21 cellular contexts compared by ENCODE assay signal in the genomic region with DNA sequence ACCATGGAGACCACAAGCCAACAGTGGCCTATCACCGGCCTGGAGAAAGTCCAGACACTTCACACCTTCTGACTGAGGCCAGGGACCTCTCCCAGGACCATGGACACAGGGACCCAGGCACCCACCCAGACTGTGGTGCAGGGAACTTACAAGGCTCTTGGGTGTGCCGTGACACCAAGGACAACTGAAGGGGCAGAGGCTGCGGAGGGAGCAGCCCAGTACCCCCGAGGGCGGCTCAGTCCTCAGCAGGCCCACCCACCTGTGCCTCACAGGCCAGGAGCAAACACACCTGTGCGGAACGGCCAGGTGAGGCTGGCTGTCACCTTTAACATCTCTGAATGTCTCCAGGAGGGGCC.
A peak's percentile ranks its signal among the peaks of the same experiment; 100 is the strongest.
DNase-seq lines count a peak whose midpoint lies in the region; ATAC-seq and TF ChIP-seq lines count a peak whose summit lies in the region.
"Had no signal": no experiment of that assay in that cellular context is flagged by ENCODE, and none has a peak within 500 bp of the region (broad histone marks: within the 10 kb centered on the region; RNA-seq: fewer than 3 reads in every experiment).

No MANE protein-coding gene starts in this region.

- no peak for DNase-seq in activated naive CD8-positive, alpha-beta T cell treated with anti-CD3 and anti-CD28 coated beads, Interleukin-2, amount 10 ng/mL, durations not matched to agents 7 days and 5 days
- no peak for DNase-seq in activated naive CD8-positive, alpha-beta T cell treated with anti-CD3 and anti-CD28 coated beads, Interleukin-2, amount 50 U/mL, for 24 hours
- DNase-seq in IMR-90 = no peak
- no peak for DNase-seq in immature natural killer cell
- DNase-seq in KBM-7 = no peak
- DNase-seq in activated T-helper 1 cell treated with anti-CD3 and anti-CD28 coated beads, Interleukin-12 subunit alpha, Interleukin-12 subunit beta, Interleukin-2, Interleukin-4 antibody, amounts not matched to agents 30 ng/mL and 10 ng/mL and 1 ng/mL, durations not matched to agents 14 hours and 24 hours and 36 hours (ENCODE audit: low spot score) = no peak
- DNase-seq in GM23338 (ENCODE audit: low spot score) = no peak
- DNase-seq: CD4-positive, alpha-beta memory T cell; COR-L47; DMS53; MV-4-11; NCI-H1105; NCI-H1436 treated with DMSO at 0.1 percent for 48 hours; NCI-H187 treated with DMSO at 0.1 percent for 48 hours; NCI-H2107; NCI-H524; NCI-H774; SIG-M5 had no signal

- peaks cover 5% of the 10 kb centered on the region for H3K4me1 Mint-ChIP-seq in activated naive CD8-positive, alpha-beta T cell treated with anti-CD3 and anti-CD28 coated beads, Interleukin-2, amount 10 ng/mL, durations not matched to agents 7 days and 5 days
- H3K4me1 Mint-ChIP-seq in activated naive CD8-positive, alpha-beta T cell treated with anti-CD3 and anti-CD28 coated beads, Interleukin-2, amount 50 U/mL, for 24 hours = peaks cover 21% of the 10 kb centered on the region
- peaks cover 37 to 41% of the 10 kb centered on the region in 2 donors for H3K4me1 Mint-ChIP-seq in immature natural killer cell
- H3K4me1 Mint-ChIP-seq in stimulated activated memory B cell treated with anti-CD40 and anti-IgM and Interleukin-4, amounts not matched to agents 10 μg/mL and 1 μg/mL and 100 μg/mL, for 72 hours = peaks cover 41% of the 10 kb centered on the region
- no peaks in the 10 kb centered on the region for H3K4me1 Mint-ChIP-seq in activated T-helper 1 cell treated with anti-CD3 and anti-CD28 coated beads, Interleukin-12 subunit alpha, Interleukin-12 subunit beta, Interleukin-2, Interleukin-4 antibody, amounts not matched to agents 30 ng/mL and 10 ng/mL and 1 ng/mL, durations not matched to agents 14 hours and 24 hours and 36 hours (ENCODE audit: low read depth)
- H3K4me1 Mint-ChIP-seq in GM23338 = peaks cover 10% of the 10 kb centered on the region

- H3K4me2 ChIP-seq in IMR-90 (ENCODE audit: low read depth, low read length) = no peak overlapping the region
- H3K4me2 ChIP-seq in GM23338 = no peak overlapping the region

- H3K4me3 ChIP-seq in IMR-90 (ENCODE audit: insufficient read depth, low read depth, low read length) (no peak overlapping the region), GM23338 (no peak overlapping the region)
- H3K4me3 ChIP-seq: SK-N-MC had no signal

- H3K18ac ChIP-seq in IMR-90 (ENCODE audit: low read depth, low read length) = no peak overlapping the region

- POLR2A ChIA-PET in activated naive CD8-positive, alpha-beta T cell treated with anti-CD3 and anti-CD28 coated beads, Interleukin-2, amount 10 ng/mL, durations not matched to agents 7 days and 5 days (lab: Charles Lee) = no interaction called here
- POLR2A ChIA-PET in IMR-90 (lab: Charles Lee; ENCODE audit: unreplicated experiment) = no interaction called here

- H4K91ac ChIP-seq in IMR-90 (ENCODE audit: insufficient read depth, low read depth, low read length) = no peak overlapping the region

- intact Hi-C loops in IMR-90 (cut with micrococcal nuclease) = no loop called here
- intact Hi-C loops in activated T-helper 1 cell treated with anti-CD3 and anti-CD28 coated beads, Interleukin-12 subunit alpha, Interleukin-12 subunit beta, Interleukin-2, Interleukin-4 antibody, amounts not matched to agents 30 ng/mL and 10 ng/mL and 1 ng/mL, durations not matched to agents 14 hours and 24 hours and 36 hours (cut with micrococcal nuclease) = no loop called here

- H2AK9ac ChIP-seq in IMR-90 (replicated peaks; ENCODE audit: low read depth, low read length, poor library complexity) = peak overlapping the region; percentile 24

- no peak overlapping the region for H2AK5ac ChIP-seq in IMR-90 (ENCODE audit: low read depth, low read length)

- no peak for TF ChIP-seq CTCF in IMR-90 (conservative IDR thresholded peaks at IDR 0.05; ENCODE audit: low read depth, low read length)
- no peak for TF ChIP-seq CTCF in GM23338 (conservative IDR thresholded peaks at IDR 0.05; ENCODE audit: low read depth in 2 of 2)

- BruUV-seq in IMR-90 (replicated peaks; lab: Mats Ljungman, UMichigan) = no TSS peak

- H4K20me1 ChIP-seq in IMR-90 (ENCODE audit: insufficient read depth, low read length) (peaks cover 4% of the 10 kb centered on the region), GM23338 (replicated peaks; ENCODE audit: insufficient read depth) (no peaks in the 10 kb centered on the region)

- H3K4me3 Mint-ChIP-seq in activated naive CD8-positive, alpha-beta T cell treated with anti-CD3 and anti-CD28 coated beads, Interleukin-2, amount 10 ng/mL, durations not matched to agents 7 days and 5 days = no peak overlapping the region
- no peak overlapping the region for H3K4me3 Mint-ChIP-seq in activated naive CD8-positive, alpha-beta T cell treated with anti-CD3 and anti-CD28 coated beads, Interleukin-2, amount 50 U/mL, for 24 hours
- H3K4me3 Mint-ChIP-seq in immature natural killer cell (peak overlapping the region in 3 of 5 donors; percentile 18 to 76 (median 55)), GM23338 (no peak overlapping the region)
- H3K4me3 Mint-ChIP-seq in stimulated activated memory B cell treated with anti-CD40 and anti-IgM and Interleukin-4, amounts not matched to agents 10 μg/mL and 1 μg/mL and 100 μg/mL, for 72 hours = no peak overlapping the region
- H3K4me3 Mint-ChIP-seq in activated T-helper 1 cell treated with anti-CD3 and anti-CD28 coated beads, Interleukin-12 subunit alpha, Interleukin-12 subunit beta, Interleukin-2, Interleukin-4 antibody, amounts not matched to agents 30 ng/mL and 10 ng/mL and 1 ng/mL, durations not matched to agents 14 hours and 24 hours and 36 hours = no peak overlapping the region
- H3K4me3 Mint-ChIP-seq: CD4-positive, alpha-beta memory T cell had no signal

- no peak overlapping the region for H3K4ac ChIP-seq in IMR-90 (ENCODE audit: low read depth, low read length)

- no peak overlapping the region for H4K8ac ChIP-seq in IMR-90 (ENCODE audit: low read depth in 2 of 2, low read length in 2 of 2)

- H3K23ac ChIP-seq in IMR-90 (ENCODE audit: low read depth, low read length) = no peak overlapping the region

- no peaks in the 10 kb centered on the region for H3K9me3 ChIP-seq in IMR-90 (ENCODE audit: control insufficient read depth, insufficient read depth, low read length)

- H3K14ac ChIP-seq in IMR-90 (replicated peaks; ENCODE audit: low read depth, low read length) = no peak overlapping the region

- H3K9me1 ChIP-seq in IMR-90 (ENCODE audit: insufficient read depth, low read length) = peaks cover 6% of the 10 kb centered on the region

- H3K27ac ChIP-seq in IMR-90 (ENCODE audit: insufficient read depth, low read length) (no peak overlapping the region), GM23338 (ENCODE audit: low read depth) (no peak overlapping the region)
- H3K27ac ChIP-seq: SK-N-MC had no signal

- H3K4me1 ChIP-seq in IMR-90 (ENCODE audit: control insufficient read depth, insufficient read depth, low read length) = no peaks in the 10 kb centered on the region
- no peaks in the 10 kb centered on the region for H3K4me1 ChIP-seq in GM23338 (ENCODE audit: insufficient read depth)

- 100% methylated on average over 5 of the region's 7 CpGs; no CpG with 5 or more reads in 1 of the 2 experiments for WGBS in IMR-90 (ENCODE audit: extremely low coverage in 2 of 2, insufficient read length in 1 of 2), 2 experiments

- TF ChIP-seq POLR2A in IMR-90 (IDR thresholded peaks at IDR 0.05; ENCODE audit: low read depth, low read length) = no peak

- in situ Hi-C loops in IMR-90 (cut with MboI; ENCODE audit: low sequenced_read_pairs) = no loop called here
- in situ Hi-C loops in KBM-7 (cut with MboI; ENCODE audit: low pct_unique_long_range_greater_than_20kb, low sequenced_read_pairs) = no loop called here

- no peak for TF ChIP-seq RAD21 in IMR-90 (IDR thresholded peaks at IDR 0.05; ENCODE audit: low read length)

- peaks cover 6 to 11% of the 10 kb centered on the region in 2 experiments; a peak in 3 of 4 replicates for H3K79me1 ChIP-seq in IMR-90 (ENCODE audit: low read depth in 1 of 2, low read length in 2 of 2)

- no peaks in the 10 kb centered on the region for H3K36me3 Mint-ChIP-seq in activated naive CD8-positive, alpha-beta T cell treated with anti-CD3 and anti-CD28 coated beads, Interleukin-2, amount 10 ng/mL, durations not matched to agents 7 days and 5 days
- H3K36me3 Mint-ChIP-seq in activated naive CD8-positive, alpha-beta T cell treated with anti-CD3 and anti-CD28 coated beads, Interleukin-2, amount 50 U/mL, for 24 hours (ENCODE audit: low read depth) = peaks cover 3% of the 10 kb centered on the region
- H3K36me3 Mint-ChIP-seq in immature natural killer cell = peaks cover 3 to 9% (median 7%) of the 10 kb centered on the region in 3 donors
- H3K36me3 Mint-ChIP-seq in stimulated activated memory B cell treated with anti-CD40 and anti-IgM and Interleukin-4, amounts not matched to agents 10 μg/mL and 1 μg/mL and 100 μg/mL, for 72 hours = peaks cover 25% of the 10 kb centered on the region
- H3K36me3 Mint-ChIP-seq in activated T-helper 1 cell treated with anti-CD3 and anti-CD28 coated beads, Interleukin-12 subunit alpha, Interleukin-12 subunit beta, Interleukin-2, Interleukin-4 antibody, amounts not matched to agents 30 ng/mL and 10 ng/mL and 1 ng/mL, durations not matched to agents 14 hours and 24 hours and 36 hours (ENCODE audit: low read depth) = no peaks in the 10 kb centered on the region
- peaks cover 3% of the 10 kb centered on the region; the same call in 1 of the 3 replicates for H3K36me3 Mint-ChIP-seq in GM23338 (ENCODE audit: low read depth)
- H3K36me3 Mint-ChIP-seq: CD4-positive, alpha-beta memory T cell had no signal

- no peaks in the 10 kb centered on the region; the same call in 1 of the 2 replicates for H3K79me2 ChIP-seq in GM23338 (replicated peaks; ENCODE audit: insufficient read depth)

- H3K27me3 Mint-ChIP-seq in activated naive CD8-positive, alpha-beta T cell treated with anti-CD3 and anti-CD28 coated beads, Interleukin-2, amount 10 ng/mL, durations not matched to agents 7 days and 5 days = no peaks in the 10 kb centered on the region
- no peaks in the 10 kb centered on the region for H3K27me3 Mint-ChIP-seq in activated naive CD8-positive, alpha-beta T cell treated with anti-CD3 and anti-CD28 coated beads, Interleukin-2, amount 50 U/mL, for 24 hours
- peaks cover 34 to 42% (median 40%) of the 10 kb centered on the region in 3 donors for H3K27me3 Mint-ChIP-seq in immature natural killer cell (ENCODE audit: low read depth in 3 of 3)
- no peaks in the 10 kb centered on the region for H3K27me3 Mint-ChIP-seq in stimulated activated memory B cell treated with anti-CD40 and anti-IgM and Interleukin-4, amounts not matched to agents 10 μg/mL and 1 μg/mL and 100 μg/mL, for 72 hours
- H3K27me3 Mint-ChIP-seq in activated T-helper 1 cell treated with anti-CD3 and anti-CD28 coated beads, Interleukin-12 subunit alpha, Interleukin-12 subunit beta, Interleukin-2, Interleukin-4 antibody, amounts not matched to agents 30 ng/mL and 10 ng/mL and 1 ng/mL, durations not matched to agents 14 hours and 24 hours and 36 hours (ENCODE audit: insufficient read depth) = no peaks in the 10 kb centered on the region
- H3K27me3 Mint-ChIP-seq in GM23338 (ENCODE audit: insufficient read depth, low read depth, poor library complexity) = peaks cover 11% of the 10 kb centered on the region
- H3K27me3 Mint-ChIP-seq: CD4-positive, alpha-beta memory T cell had no signal

- H2BK20ac ChIP-seq in IMR-90 (ENCODE audit: low read depth, low read length) = no peak overlapping the region

- H3K36me3 ChIP-seq in IMR-90 (ENCODE audit: control insufficient read depth, insufficient read depth, low read length) (no peaks in the 10 kb centered on the region; the same call in 1 of the 2 replicates), GM23338 (ENCODE audit: insufficient read depth) (no peaks in the 10 kb centered on the region)

- no peaks in the 10 kb centered on the region for H3K9me3 Mint-ChIP-seq in activated naive CD8-positive, alpha-beta T cell treated with anti-CD3 and anti-CD28 coated beads, Interleukin-2, amount 10 ng/mL, durations not matched to agents 7 days and 5 days
- H3K9me3 Mint-ChIP-seq in activated naive CD8-positive, alpha-beta T cell treated with anti-CD3 and anti-CD28 coated beads, Interleukin-2, amount 50 U/mL, for 24 hours = no peaks in the 10 kb centered on the region
- no peaks in the 10 kb centered on the region for H3K9me3 Mint-ChIP-seq in immature natural killer cell
- H3K9me3 Mint-ChIP-seq in stimulated activated memory B cell treated with anti-CD40 and anti-IgM and Interleukin-4, amounts not matched to agents 10 μg/mL and 1 μg/mL and 100 μg/mL, for 72 hours = no peaks in the 10 kb centered on the region
- no peaks in the 10 kb centered on the region for H3K9me3 Mint-ChIP-seq in activated T-helper 1 cell treated with anti-CD3 and anti-CD28 coated beads, Interleukin-12 subunit alpha, Interleukin-12 subunit beta, Interleukin-2, Interleukin-4 antibody, amounts not matched to agents 30 ng/mL and 10 ng/mL and 1 ng/mL, durations not matched to agents 14 hours and 24 hours and 36 hours
- H3K9me3 Mint-ChIP-seq in GM23338 = no peaks in the 10 kb centered on the region
- H3K9me3 Mint-ChIP-seq: CD4-positive, alpha-beta memory T cell had no signal

- no peaks in the 10 kb centered on the region for H3K9me2 ChIP-seq in GM23338 (ENCODE audit: insufficient read depth)

- H2BK120ac ChIP-seq in IMR-90 (ENCODE audit: low read depth, low read length) = no peak overlapping the region

- H3F3A ChIP-seq in GM23338 (replicated peaks; ENCODE audit: low read depth) = no peaks in the 10 kb centered on the region

- H3K27ac Mint-ChIP-seq in activated naive CD8-positive, alpha-beta T cell treated with anti-CD3 and anti-CD28 coated beads, Interleukin-2, amount 10 ng/mL, durations not matched to agents 7 days and 5 days = no peak overlapping the region
- H3K27ac Mint-ChIP-seq in activated naive CD8-positive, alpha-beta T cell treated with anti-CD3 and anti-CD28 coated beads, Interleukin-2, amount 50 U/mL, for 24 hours = no peak overlapping the region
- H3K27ac Mint-ChIP-seq in immature natural killer cell (peak overlapping the region; percentile 70 to 92 (median 86)), GM23338 (no peak overlapping the region)
- peak overlapping the region; percentile 48 for H3K27ac Mint-ChIP-seq in stimulated activated memory B cell treated with anti-CD40 and anti-IgM and Interleukin-4, amounts not matched to agents 10 μg/mL and 1 μg/mL and 100 μg/mL, for 72 hours
- H3K27ac Mint-ChIP-seq in activated T-helper 1 cell treated with anti-CD3 and anti-CD28 coated beads, Interleukin-12 subunit alpha, Interleukin-12 subunit beta, Interleukin-2, Interleukin-4 antibody, amounts not matched to agents 30 ng/mL and 10 ng/mL and 1 ng/mL, durations not matched to agents 14 hours and 24 hours and 36 hours = no peak overlapping the region
- H3K27ac Mint-ChIP-seq: CD4-positive, alpha-beta memory T cell had no signal

- ATAC-seq in activated naive CD8-positive, alpha-beta T cell treated with anti-CD3 and anti-CD28 coated beads, Interleukin-2, amount 10 ng/mL, durations not matched to agents 7 days and 5 days (ENCODE audit: low read depth) = peak; percentile 24
- no peak for ATAC-seq in activated naive CD8-positive, alpha-beta T cell treated with anti-CD3 and anti-CD28 coated beads, Interleukin-2, amount 50 U/mL, for 24 hours
- ATAC-seq in IMR-90 (ENCODE audit: low read depth) (no peak), GM23338 (no peak)
- no peak for ATAC-seq in stimulated activated memory B cell treated with anti-CD40 and anti-IgM and Interleukin-4, amounts not matched to agents 10 μg/mL and 1 μg/mL and 100 μg/mL, for 72 hours
- ATAC-seq: HCT116 had no signal

- H2AFZ ChIP-seq in IMR-90 (replicated peaks; ENCODE audit: low read length, poor library complexity) (no peak overlapping the region), GM23338 (no peak overlapping the region)

- H3K27me3 ChIP-seq in IMR-90 (ENCODE audit: control insufficient read depth, insufficient read depth, low read length) = no peaks in the 10 kb centered on the region
- no peaks in the 10 kb centered on the region for H3K27me3 ChIP-seq in GM23338 (ENCODE audit: insufficient read depth)

- dilution Hi-C loops in IMR-90 (cut with HindIII; ENCODE audit: low sequenced_read_pairs, unreplicated experiment) = no loop called here

- H2BK5ac ChIP-seq in IMR-90 (ENCODE audit: low read depth, low read length, poor library complexity, severe bottlenecking) = no peak overlapping the region

- no peak overlapping the region for H2BK15ac ChIP-seq in IMR-90 (ENCODE audit: low read depth, low read length)

- no peak overlapping the region for H3K56ac ChIP-seq in IMR-90 (ENCODE audit: extremely low read depth, insufficient read depth, low read length)

- no peak overlapping the region for H4K5ac ChIP-seq in IMR-90 (ENCODE audit: low read depth, low read length)

- CTCF ChIA-PET in IMR-90 (lab: Yijun Ruan, JAX) = no interaction called here

- H3K9ac ChIP-seq in IMR-90 (ENCODE audit: low read depth, low read length) = no peak overlapping the region

Comparison
In these comparisons a context has a peak if more than half of its experiments do, and no peak if none do; other contexts are left out.
1. H3K27ac Mint-ChIP-seq: peak in immature natural killer cell (6 of 6) and stimulated activated memory B cell treated with anti-CD40 and anti-IgM and Interleukin-4, amounts not matched to agents 10 μg/mL and 1 μg/mL and 100 μg/mL, for 72 hours (single experiment); none in activated naive CD8-positive, alpha-beta T cell treated with anti-CD3 and anti-CD28 coated beads, Interleukin-2, amount 10 ng/mL, durations not matched to agents 7 days and 5 days (single experiment), activated naive CD8-positive, alpha-beta T cell treated with anti-CD3 and anti-CD28 coated beads, Interleukin-2, amount 50 U/mL, for 24 hours (single experiment), activated T-helper 1 cell treated with anti-CD3 and anti-CD28 coated beads, Interleukin-12 subunit alpha, Interleukin-12 subunit beta, Interleukin-2, Interleukin-4 antibody, amounts not matched to agents 30 ng/mL and 10 ng/mL and 1 ng/mL, durations not matched to agents 14 hours and 24 hours and 36 hours (single experiment) and GM23338 (single experiment).
2. H3K4me3 Mint-ChIP-seq: peak in immature natural killer cell (3 of 5); none in activated naive CD8-positive, alpha-beta T cell treated with anti-CD3 and anti-CD28 coated beads, Interleukin-2, amount 10 ng/mL, durations not matched to agents 7 days and 5 days (single experiment), activated naive CD8-positive, alpha-beta T cell treated with anti-CD3 and anti-CD28 coated beads, Interleukin-2, amount 50 U/mL, for 24 hours (single experiment), stimulated activated memory B cell treated with anti-CD40 and anti-IgM and Interleukin-4, amounts not matched to agents 10 μg/mL and 1 μg/mL and 100 μg/mL, for 72 hours (single experiment), activated T-helper 1 cell treated with anti-CD3 and anti-CD28 coated beads, Interleukin-12 subunit alpha, Interleukin-12 subunit beta, Interleukin-2, Interleukin-4 antibody, amounts not matched to agents 30 ng/mL and 10 ng/mL and 1 ng/mL, durations not matched to agents 14 hours and 24 hours and 36 hours (single experiment) and GM23338 (single experiment).